ENCODE assay signal across 1 cellular context in genomic region chr2:64274399-64275173, GRCh38.
TF ChIP-seq lines count a peak whose summit lies in the region.

No MANE protein-coding gene starts in this region.

TF ChIP-seq in H1, 55 proteins besides CTCF, POLR2A, EP300 and RAD21 (continued from another document):
- no peak for TF ChIP-seq CREB1 (IDR thresholded peaks at IDR 0.05)
- TF ChIP-seq CHD1 (IDR thresholded peaks at IDR 0.05; ENCODE audit: low read depth, low read length): no peak
- no peak for TF ChIP-seq SP2 (IDR thresholded peaks at IDR 0.05; ENCODE audit: low read length)
- TF ChIP-seq, protein P1, sequence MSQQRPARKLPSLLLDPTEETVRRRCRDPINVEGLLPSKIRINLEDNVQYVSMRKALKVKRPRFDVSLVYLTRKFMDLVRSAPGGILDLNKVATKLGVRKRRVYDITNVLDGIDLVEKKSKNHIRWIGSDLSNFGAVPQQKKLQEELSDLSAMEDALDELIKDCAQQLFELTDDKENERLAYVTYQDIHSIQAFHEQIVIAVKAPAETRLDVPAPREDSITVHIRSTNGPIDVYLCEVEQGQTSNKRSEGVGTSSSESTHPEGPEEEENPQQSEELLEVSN (IDR thresholded peaks at IDR 0.05): no peak
- TF ChIP-seq TCF12 (IDR thresholded peaks at IDR 0.05; ENCODE audit: low read depth, low read length): no peak
- no peak for TF ChIP-seq SRF (IDR thresholded peaks at IDR 0.05; ENCODE audit: low read depth, low read length)
- TF ChIP-seq ASH2L (IDR thresholded peaks at IDR 0.05; ENCODE audit: low read length): no peak
- TF ChIP-seq, protein P2, sequence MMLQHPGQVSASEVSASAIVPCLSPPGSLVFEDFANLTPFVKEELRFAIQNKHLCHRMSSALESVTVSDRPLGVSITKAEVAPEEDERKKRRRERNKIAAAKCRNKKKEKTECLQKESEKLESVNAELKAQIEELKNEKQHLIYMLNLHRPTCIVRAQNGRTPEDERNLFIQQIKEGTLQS (IDR thresholded peaks at IDR 0.05; ENCODE audit: insufficient read depth, low read depth, low read length): no peak
TF ChIP-seq in H1: peak in this region for 0.
